Comparison of ENCODE assay signal across 15 cellular contexts in the genomic region with DNA sequence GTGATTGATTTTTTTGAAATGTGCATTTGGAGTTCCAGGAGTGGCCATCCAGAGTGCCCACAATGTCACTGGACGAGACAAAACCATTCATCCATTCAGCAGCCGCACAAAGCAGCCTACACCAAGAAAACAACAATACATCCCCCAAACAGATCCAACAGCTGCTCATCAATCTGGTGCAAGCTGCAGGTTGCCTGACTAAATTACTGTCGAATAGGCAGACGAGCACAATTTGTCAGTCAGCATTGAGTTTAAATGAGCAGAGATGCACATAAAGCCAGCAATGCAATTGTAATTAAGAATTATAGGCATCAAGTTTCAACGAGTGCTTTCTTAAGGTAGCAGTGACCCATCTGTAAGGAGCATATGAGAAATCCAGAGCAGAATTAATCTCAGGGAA.
"Had no signal": no experiment of that assay in that cellular context is flagged by ENCODE, and none has a peak within 500 bp of the region (broad histone marks: within the 10 kb centered on the region; RNA-seq: fewer than 3 reads in every experiment).

No MANE protein-coding gene starts in this region.

- H3K27ac ChIP-seq: gastrocnemius medialis, ovary, right lobe of liver, suprapubic skin had no signal

- ATAC-seq: gastrocnemius medialis; left colon; right lobe of liver; stimulated activated naive CD8-positive, alpha-beta T cell treated with anti-CD3 and anti-CD28 coated beads, Interleukin-15, Interleukin-2, amounts not matched to agents 100 U/mL and 50 U/mL, for 24 hours had no signal

- DNase-seq: activated CD4-positive, alpha-beta T cell treated with anti-CD3 and anti-CD28 coated beads, Interleukin-2, amount 50 U/mL, for 1 hour; activated CD8-positive, alpha-beta memory T cell treated with anti-CD3 and anti-CD28 coated beads for 24 hours; activated gamma-delta T cell treated with Interleukin-2 at 50 U/mL for 16 hours; amniotic stem cell; cortex of kidney; effector memory CD4-positive, alpha-beta T cell; gastrocnemius medialis; left colon; ovary; right lobe of liver; stimulated activated naive CD8-positive, alpha-beta T cell treated with anti-CD3 and anti-CD28 coated beads, Interleukin-15, Interleukin-2, amounts not matched to agents 100 U/mL and 50 U/mL, for 24 hours had no signal

- H3K36me3 Mint-ChIP-seq: activated naive CD8-positive, alpha-beta T cell; mesothelial cell of epicardium had no signal

- H3K27ac Mint-ChIP-seq: activated naive CD8-positive, alpha-beta T cell; mesothelial cell of epicardium had no signal

- H3K4me3 Mint-ChIP-seq: activated naive CD8-positive, alpha-beta T cell; mesothelial cell of epicardium; neural crest cell had no signal
